8 cellular contexts compared by ENCODE assay signal in genomic region chr16:89873822-89874689, GRCh38. TPM values are rescaled to one million over a fixed set of nuclear protein-coding genes. Genes with fewer than 3 reads are reported as not detected.
A peak's percentile ranks its signal among the peaks of the same experiment; 100 is the strongest.
DNase-seq lines count a peak whose midpoint lies in the region; ATAC-seq and TF ChIP-seq lines count a peak whose summit lies in the region.

No MANE protein-coding gene starts in this region.

- H3K27me3 ChIP-seq in SU-DHL-6 (ENCODE audit: low read length), result no peaks in the 10 kb centered on the region
- no peaks in the 10 kb centered on the region for H3K27me3 ChIP-seq in testis

- peak overlapping the region; percentile 99 for H3K27ac Mint-ChIP-seq in osteocyte (ENCODE audit: unreplicated experiment)

- H3F3A ChIP-seq in SU-DHL-6 (ENCODE audit: insufficient read depth), result 0 out of 2 replicates have a peak, but pooled peaks cover 9% of the 10 kb centered on the region

- H3K9ac ChIP-seq in SU-DHL-6 (ENCODE audit: low read length), result peak overlapping the region; percentile 95

- intact Hi-C loops in Right ventricle myocardium inferior (cut with DNase I), result loop anchor here (5.0 kb wide), 1 partner anchor 43 kb away; the partner anchor contains the start of gene MC1R
- intact Hi-C loops in testis (cut with DNase I; ENCODE audit: low total_unique reads), result no loop called here

- H3K4me1 Mint-ChIP-seq in osteocyte (ENCODE audit: unreplicated experiment), result peaks cover 11% of the 10 kb centered on the region

- H3K4me3 Mint-ChIP-seq in osteocyte (ENCODE audit: unreplicated experiment), result peak overlapping the region; percentile 90

- H4K20me1 ChIP-seq in SU-DHL-6 (ENCODE audit: low read depth, low read length), result peaks cover 15% of the 10 kb centered on the region

- peak overlapping the region; percentile 92 for H3K27ac ChIP-seq in SU-DHL-6 (ENCODE audit: low read depth, low read length)
- H3K27ac ChIP-seq in testis, result peak overlapping the region; percentile 100

- H3K4me1 ChIP-seq in testis, result peaks cover 16% of the 10 kb centered on the region

- peak; percentile 56 for ATAC-seq in HG02623 (IDR thresholded peaks at IDR 0.05; ENCODE audit: unreplicated experiment)
- peak; percentile 95 for ATAC-seq in Right ventricle myocardium inferior

- no peaks in the 10 kb centered on the region for H3K9me2 ChIP-seq in SU-DHL-6 (replicated peaks; ENCODE audit: insufficient read depth, low read length)

- H3K9me3 Mint-ChIP-seq in osteocyte (ENCODE audit: unreplicated experiment), result no peaks in the 10 kb centered on the region

- H3K9me3 ChIP-seq in SU-DHL-6 (ENCODE audit: insufficient read depth, low read length), result no peaks in the 10 kb centered on the region
- H3K9me3 ChIP-seq in testis, result no peaks in the 10 kb centered on the region

- WGBS in testis, 2 donors, result 1 to 2% methylated on average over 49 to 72 of the region's 76 CpGs

- TF ChIP-seq CTCF in SU-DHL-6 (IDR thresholded peaks at IDR 0.05; ENCODE audit: insufficient read depth, low read length, poor library complexity, severe bottlenecking) (no peak), osteocyte (IDR thresholded peaks at IDR 0.05) (no peak), testis (IDR thresholded peaks at IDR 0.05) (no peak)

- H3K4me3 ChIP-seq in SU-DHL-6 (ENCODE audit: insufficient read depth, low read length, poor library complexity, severe bottlenecking), result peak overlapping the region; percentile 88
- H3K4me3 ChIP-seq in testis, result peak overlapping the region; percentile 80 to 100

- H2AFZ ChIP-seq in SU-DHL-6 (ENCODE audit: low read depth, low read length, severe bottlenecking), result peak overlapping the region; percentile 73

- H3K36me3 Mint-ChIP-seq in osteocyte (ENCODE audit: unreplicated experiment), result peaks cover 15% of the 10 kb centered on the region

- no peak for TF ChIP-seq POLR2A in testis (IDR thresholded peaks at IDR 0.05)

- H3K79me2 ChIP-seq in SU-DHL-6 (ENCODE audit: insufficient read depth, low read length), result peaks cover 44% of the 10 kb centered on the region

- DNase-seq in GM03348 (ENCODE audit: low spot score) (peak; percentile 99), NCI-H1105 (lab: John Stamatoyannopoulos, UW) (peak; percentile 76), Right ventricle myocardium inferior (ENCODE audit: missing footprints) (peak; percentile 98), osteocyte (ENCODE audit: extremely low spot score, unreplicated experiment) (peak; percentile 99), testis (peak; percentile 97)
- peak; percentile 87 for DNase-seq in activated naive CD8-positive, alpha-beta T cell treated with anti-CD3 and anti-CD28 coated beads, Interleukin-2, amount 50 U/mL, for 16 hours (ENCODE audit: low read depth, low spot score)

- H3K4me2 ChIP-seq in SU-DHL-6 (ENCODE audit: low read depth, low read length, poor library complexity, severe bottlenecking), result peak overlapping the region; percentile 83

- H3K36me3 ChIP-seq in SU-DHL-6 (ENCODE audit: low read length) (peaks cover 20% of the 10 kb centered on the region), testis (ENCODE audit: low read depth, missing control alignments) (no peaks in the 10 kb centered on the region)

- H3K27me3 Mint-ChIP-seq in osteocyte (ENCODE audit: unreplicated experiment), result no peaks in the 10 kb centered on the region

RNA-seq across cellular contexts. Expression of gene TCF25, which starts 0.7 kb away (rescaled TPM):
- total RNA-seq in Right ventricle myocardium inferior (82.2 TPM), osteocyte (251 and 267 TPM in 2 replicates), testis (100 to 1,000 TPM; 334 to 345 TPM)
- polyA plus RNA-seq in testis (ENCODE audit: insufficient read depth, low read depth, low replicate concordance), result 225 TPM

RNA-seq across cellular contexts. Expression of gene MC1R, which starts 44.6 kb away (rescaled TPM):
- total RNA-seq in Right ventricle myocardium inferior (1.5 TPM), osteocyte (6.5 and 6.9 TPM in 2 replicates), testis (10 to 100 TPM; 40.0 to 53.7 TPM)
- polyA plus RNA-seq in testis (ENCODE audit: insufficient read depth, low read depth, low replicate concordance), result 30.1 TPM

RNA-seq across cellular contexts. Expression of gene SPIRE2, which starts 45.8 kb away (rescaled TPM):
- total RNA-seq in Right ventricle myocardium inferior (0.54 TPM), osteocyte (4.1 and 4.6 TPM in 2 replicates), testis (10 to 100 TPM; 20.9 to 31.3 TPM)
- 11.5 TPM for polyA plus RNA-seq in testis (ENCODE audit: insufficient read depth, low read depth, low replicate concordance)

RNA-seq across cellular contexts. Expression of gene TUBB3, which starts 49.1 kb away (rescaled TPM):
- total RNA-seq in Right ventricle myocardium inferior (2.8 TPM), osteocyte (84.9 and 95.8 TPM in 2 replicates), testis (10 to 100 TPM; 38.8 to 61.7 TPM)
- 56.5 TPM for polyA plus RNA-seq in testis (ENCODE audit: insufficient read depth, low read depth, low replicate concordance)

RNA-seq across cellular contexts. Expression of gene FANCA, which starts 57.6 kb away (rescaled TPM):
- 2.8 TPM for total RNA-seq in Right ventricle myocardium inferior
- 14.6 and 14.7 TPM in 2 replicates for total RNA-seq in osteocyte
- total RNA-seq in testis, result 100 to 1,000 TPM in 1 of 2 donors, 10 to 100 TPM in 1; 73.2 to 112 TPM
- 48.1 TPM for polyA plus RNA-seq in testis (ENCODE audit: insufficient read depth, low read depth, low replicate concordance)

Comparison
In these comparisons a context has a peak if more than half of its experiments do, and no peak if none do; other contexts are left out.
1. Peak in every context shown above with its lines: DNase-seq, ATAC-seq, H3K4me3 ChIP-seq and H3K27ac ChIP-seq.